16 cellular contexts compared by ENCODE assay signal in genomic region chr11:101866619-101867491, GRCh38. TPM values are rescaled to one million over a fixed set of nuclear protein-coding genes. Genes with fewer than 3 reads are reported as not detected.
A peak's percentile ranks its signal among the peaks of the same experiment; 100 is the strongest.
DNase-seq lines count a peak whose midpoint lies in the region; ATAC-seq and TF ChIP-seq lines count a peak whose summit lies in the region.
"Had no signal": no experiment of that assay in that cellular context is flagged by ENCODE, and none has a peak within 500 bp of the region (broad histone marks: within the 10 kb centered on the region; RNA-seq: fewer than 3 reads in every experiment).

No MANE protein-coding gene starts in this region.

- H3K9ac ChIP-seq in mesenchymal stem cell (ENCODE audit: low read length): peak overlapping the region; percentile 11

- H3K4me1 ChIP-seq in esophagus muscularis mucosa (peaks cover 0 to 42% (median 28%) of the 10 kb centered on the region in 4 donors), mesenchymal stem cell (ENCODE audit: control insufficient read depth, insufficient read depth, low read depth, low read length) (no peaks in the 10 kb centered on the region)
- H3K4me1 ChIP-seq: breast epithelium, left ventricle myocardium inferior, SJCRH30 had no signal

- no peak overlapping the region for H2BK12ac ChIP-seq in mesenchymal stem cell (ENCODE audit: low read length in 2 of 2)

- H3K4ac ChIP-seq in mesenchymal stem cell (ENCODE audit: low read depth in 1 of 2, low read length in 2 of 2): no peak overlapping the region

- no peak for TF ChIP-seq CTCF in esophagus muscularis mucosa (IDR thresholded peaks at IDR 0.05)

- no peak overlapping the region for H2BK15ac ChIP-seq in mesenchymal stem cell (ENCODE audit: low read depth, poor library complexity, severe bottlenecking)

- WGBS in esophagus muscularis mucosa: 56% methylated on average over 5 of the region's 5 CpGs
- 88% methylated on average over 2 of the region's 5 CpGs for WGBS in mesenchymal stem cell

- H3K36me3 ChIP-seq in esophagus muscularis mucosa (no peaks in the 10 kb centered on the region), mesenchymal stem cell (ENCODE audit: control insufficient read depth in 1 of 2, insufficient read depth in 2 of 2, low read depth in 1 of 2, low read length in 2 of 2) (no peaks in the 10 kb centered on the region)
- H3K36me3 ChIP-seq: breast epithelium, left ventricle myocardium inferior, SJCRH30 had no signal

- H3K79me1 ChIP-seq in mesenchymal stem cell (replicated peaks; ENCODE audit: low read length, poor library complexity, severe bottlenecking): no peaks in the 10 kb centered on the region

- H3K4me3 ChIP-seq in esophagus muscularis mucosa: no peak overlapping the region
- H3K4me3 ChIP-seq in mesenchymal stem cell (ENCODE audit: insufficient read depth in 1 of 2, low read depth in 1 of 2, low read length in 2 of 2): no peak overlapping the region
- H3K4me3 ChIP-seq: breast epithelium, GM12878, left ventricle myocardium inferior, SJCRH30 had no signal

- H3K27ac ChIP-seq in esophagus muscularis mucosa (replicated peaks in 1 of 4) (peak overlapping the region; percentile 9 to 61 (median 32)), mesenchymal stem cell (ENCODE audit: low read length, poor library complexity, severe bottlenecking) (peak overlapping the region; percentile 93)
- H3K27ac ChIP-seq: breast epithelium, left ventricle myocardium inferior, SJCRH30 had no signal

- H4K91ac ChIP-seq in mesenchymal stem cell (ENCODE audit: low read length): no peak overlapping the region

- no peaks in the 10 kb centered on the region for H3K27me3 ChIP-seq in esophagus muscularis mucosa
- H3K27me3 ChIP-seq in mesenchymal stem cell (ENCODE audit: control insufficient read depth in 1 of 2, insufficient read depth in 1 of 2, low read length in 2 of 2): no peaks in the 10 kb centered on the region
- H3K27me3 ChIP-seq: breast epithelium, SJCRH30 had no signal

- H2BK120ac ChIP-seq in mesenchymal stem cell (ENCODE audit: low read depth, low read length): no peak overlapping the region

- no peak overlapping the region for H3K14ac ChIP-seq in mesenchymal stem cell (ENCODE audit: low read length in 2 of 2)

- H2BK5ac ChIP-seq in mesenchymal stem cell (ENCODE audit: low read depth, low read length, poor library complexity, severe bottlenecking): no peak overlapping the region

- peak; percentile 84 for DNase-seq in EL
- peak; percentile 23 for DNase-seq in NCI-H748 (lab: John Stamatoyannopoulos, UW; ENCODE audit: unreplicated experiment)
- no peak for DNase-seq in esophagus muscularis mucosa (ENCODE audit: extremely low spot score)
- DNase-seq in mesenchymal stem cell: peak; percentile 64
- DNase-seq in occipital lobe (lab: John Stamatoyannopoulos, UW): no peak
- no peak for DNase-seq in activated CD8-positive, alpha-beta memory T cell treated with anti-CD3 and anti-CD28 coated beads, Interleukin-2, amount 50 U/mL, for 48 hours
- DNase-seq: left ventricle myocardium inferior; MM.1S; NCI-H524; posterior cingulate gyrus; SJCRH30; stimulated activated naive CD4-positive, alpha-beta T cell had no signal

- ATAC-seq in HG02759 (IDR thresholded peaks at IDR 0.05; ENCODE audit: unreplicated experiment) (no peak), HG02970 (IDR thresholded peaks at IDR 0.05; ENCODE audit: low FRiP score, unreplicated experiment) (no peak)
- ATAC-seq: GM12878 had no signal

- H2AFZ ChIP-seq in mesenchymal stem cell (ENCODE audit: low read depth, low read length): no peak overlapping the region

- TF ChIP-seq EP300 in esophagus muscularis mucosa (IDR thresholded peaks at IDR 0.05): no peak

- no peak overlapping the region for H3K23ac ChIP-seq in mesenchymal stem cell (ENCODE audit: low read length in 2 of 2)

- no peak for TF ChIP-seq POLR2A in esophagus muscularis mucosa (IDR thresholded peaks at IDR 0.05; ENCODE audit: low read depth)

- H2AK5ac ChIP-seq in mesenchymal stem cell (ENCODE audit: low read length, severe bottlenecking): no peak overlapping the region

- no peak overlapping the region for H4K8ac ChIP-seq in mesenchymal stem cell (ENCODE audit: low read length)

- intact Hi-C loops in esophagus muscularis mucosa (cut with DNase I): no loop called here

- H3K9me3 ChIP-seq in esophagus muscularis mucosa (no peaks in the 10 kb centered on the region), mesenchymal stem cell (ENCODE audit: control insufficient read depth, low read length) (peaks cover 7% of the 10 kb centered on the region)
- H3K9me3 ChIP-seq: breast epithelium, SJCRH30 had no signal

- H3K4me2 ChIP-seq in mesenchymal stem cell (ENCODE audit: low read length, poor library complexity, severe bottlenecking): no peak overlapping the region

- H3K18ac ChIP-seq in mesenchymal stem cell (ENCODE audit: low read depth in 1 of 2, low read length in 2 of 2): no peak overlapping the region

RNA-seq across cellular contexts. Expression of gene CEP126, which starts 48.0 kb away (rescaled TPM):
- total RNA-seq in esophagus muscularis mucosa (10 to 100 TPM in 2 of 4 donors, 1 to 10 TPM in 2; 6.6 to 11.3 (median 10.1) TPM), occipital lobe (9.4 TPM)
- polyA plus RNA-seq in mesenchymal stem cell (2013, experiment 1 of 2): 2.7 TPM
- polyA plus RNA-seq in mesenchymal stem cell (2013, experiment 2 of 2): 2.7 TPM
- total RNA-seq: GM12878 had no signal

RNA-seq across cellular contexts. Expression of gene ANGPTL5, which starts 49.5 kb away (rescaled TPM):
- total RNA-seq in esophagus muscularis mucosa (1 to 10 TPM in 1 of 4 donors, under 1 TPM in 3; 0.17 to 1.0 (median 0.62) TPM), occipital lobe (0.62 TPM)
- not detected for polyA plus RNA-seq in mesenchymal stem cell (2013, experiment 1 of 2)
- 0.03 TPM for polyA plus RNA-seq in mesenchymal stem cell (2013, experiment 2 of 2)
- total RNA-seq: GM12878, SJCRH30 had no signal
- polyA plus RNA-seq: GM12878 had no signal

Comparison
In these comparisons a context has a peak if more than half of its experiments do, and no peak if none do; other contexts are left out.
1. DNase-seq: peak in EL (single experiment), NCI-H748 (single experiment) and mesenchymal stem cell (single experiment); none in esophagus muscularis mucosa (single experiment), occipital lobe (single experiment) and activated CD8-positive, alpha-beta memory T cell treated with anti-CD3 and anti-CD28 coated beads, Interleukin-2, amount 50 U/mL, for 48 hours (single experiment).